8 cellular contexts compared by ENCODE assay signal in the genomic region with DNA sequence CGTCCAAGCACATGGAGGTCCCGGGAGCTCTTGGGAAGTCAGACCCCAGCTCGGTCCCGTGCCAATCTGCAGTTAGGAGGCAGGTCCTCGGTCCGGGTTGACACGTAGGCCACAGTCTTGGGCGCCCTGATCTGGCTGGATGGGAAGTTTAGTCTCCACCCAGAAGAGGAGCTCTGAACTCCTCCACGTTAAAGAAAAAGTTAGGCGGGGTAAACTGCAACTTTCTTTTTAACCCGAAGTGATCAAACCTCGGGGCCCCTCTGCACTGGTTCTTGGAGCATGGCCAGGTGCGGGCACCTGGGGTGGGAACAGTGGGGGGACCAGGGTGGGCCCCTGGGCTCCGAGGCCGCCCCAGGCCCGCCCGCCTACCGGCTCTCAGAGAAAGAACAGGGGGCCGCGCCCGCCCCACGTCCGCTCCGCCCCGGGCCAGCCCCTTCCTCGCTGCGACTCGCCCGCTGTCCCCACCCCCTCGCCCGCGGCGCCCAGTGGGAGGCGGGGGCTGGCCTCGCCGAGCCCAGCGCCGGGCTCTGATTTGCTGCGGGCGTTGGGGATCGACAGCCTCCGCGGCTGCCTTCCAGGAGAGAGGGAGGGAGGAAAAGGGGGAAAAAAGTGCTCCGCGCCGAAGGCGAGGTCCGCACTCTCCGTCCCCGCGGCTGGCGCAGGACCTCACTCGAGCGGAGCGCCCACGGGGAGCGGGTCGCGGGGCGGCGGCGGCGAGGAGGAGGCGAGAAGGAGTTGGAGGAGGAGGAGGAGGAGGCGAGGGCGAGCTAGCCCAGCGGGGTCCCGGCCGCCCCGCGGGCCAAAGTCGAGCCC. TPM values are rescaled to one million over a fixed set of nuclear protein-coding genes. Genes with fewer than 3 reads are reported as not detected.
DNase-seq lines count a peak whose midpoint lies in the region; ATAC-seq and TF ChIP-seq lines count a peak whose summit lies in the region.

Gene COL5A1 (plus strand): TSS at position 631 of the 813 bp plus-strand sequence. CDS start 385 bp downstream, outside the sequence.

- H3K27me3 ChIP-seq in BE2C (peaks cover 3% of the 10 kb centered on the region; the same call in 1 of the 2 replicates), MG63 (no peaks in the 10 kb centered on the region), mononuclear cell (ENCODE audit: insufficient read depth, low read length) (no peaks in the 10 kb centered on the region)

- peaks cover 29% of the 10 kb centered on the region for H3K4me1 ChIP-seq in BE2C
- no peaks in the 10 kb centered on the region for H3K4me1 ChIP-seq in mononuclear cell (ENCODE audit: insufficient read depth, low read length)

- H3K9me3 ChIP-seq in BE2C, result no peaks in the 10 kb centered on the region
- no peaks in the 10 kb centered on the region for H3K9me3 ChIP-seq in MG63
- no peaks in the 10 kb centered on the region for H3K9me3 ChIP-seq in mononuclear cell (ENCODE audit: low read depth, low read length)

- H3K36me3 ChIP-seq in BE2C (no peaks in the 10 kb centered on the region), MG63 (peaks cover 14% of the 10 kb centered on the region)

- H3K4me3 ChIP-seq in BE2C (ENCODE audit: low read depth, low read length) (peak within 1 kb of the TSS; percentile 50), MG63 (peak within 1 kb of the TSS; percentile 69), mononuclear cell (ENCODE audit: low read length) (peak within 1 kb of the TSS; percentile 10)

- ATAC-seq in esophagus mucosa, result peak; percentile 82

- TF ChIP-seq CTCF in BE2C (IDR thresholded peaks at IDR 0.05; ENCODE audit: low read depth, low read length), result no peak

- peak; percentile 97 for DNase-seq in BE2C
- DNase-seq in MG63, result peak; percentile 95
- DNase-seq in activated CD8-positive, alpha-beta memory T cell treated with anti-CD3 and anti-CD28 coated beads, Interleukin-2, amount 50 U/mL, for 4 hours, result peak; percentile 41
- DNase-seq in stimulated activated CD8-positive, alpha-beta memory T cell treated with anti-CD3 and anti-CD28 coated beads, Interleukin-15, amount 100 ng/mL, for 1 hour (ENCODE audit: low read depth), result peak; percentile 4
- DNase-seq in NCI-H187 treated with DMSO at 0.1 percent for 48 hours (lab: John Stamatoyannopoulos, UW), result no peak
- no peak for DNase-seq in NCI-H1930 (lab: John Stamatoyannopoulos, UW)

RNA-seq across cellular contexts. Expression of gene COL5A1, which starts in this region (rescaled TPM):
- 2.0 TPM for polyA plus RNA-seq in BE2C (2012; ENCODE audit: insufficient read depth, insufficient read length, low read depth)
- 78.9 and 92.0 TPM in 2 replicates for total RNA-seq in MG63 (2014; rRNA removed; shearing (Covaris generic); ENCODE audit: low replicate concordance)
- total RNA-seq in esophagus mucosa (3.3 TPM), mononuclear cell (0.21 TPM)

Comparison
In these comparisons a context has a peak if more than half of its experiments do, and no peak if none do; other contexts are left out.
1. RNA of gene COL5A1 (total RNA-seq): 78.9 to 92.0 TPM in MG63; 3.3 TPM in esophagus mucosa (single experiment) and 0.21 TPM in mononuclear cell (single experiment); every median in the first group is over 10 times any median in the second.
2. DNase-seq: peak in BE2C (single experiment), MG63 (single experiment), activated CD8-positive, alpha-beta memory T cell treated with anti-CD3 and anti-CD28 coated beads, Interleukin-2, amount 50 U/mL, for 4 hours (single experiment) and stimulated activated CD8-positive, alpha-beta memory T cell treated with anti-CD3 and anti-CD28 coated beads, Interleukin-15, amount 100 ng/mL, for 1 hour (single experiment); none in NCI-H187 treated with DMSO at 0.1 percent for 48 hours (single experiment) and NCI-H1930 (0 of 2).
3. H3K4me3 ChIP-seq: peak in every context shown above with its lines; median percentile 69 in MG63; 50 in BE2C; 10 in mononuclear cell.